ENCODE assay signal across 16 cellular contexts in the genomic region with DNA sequence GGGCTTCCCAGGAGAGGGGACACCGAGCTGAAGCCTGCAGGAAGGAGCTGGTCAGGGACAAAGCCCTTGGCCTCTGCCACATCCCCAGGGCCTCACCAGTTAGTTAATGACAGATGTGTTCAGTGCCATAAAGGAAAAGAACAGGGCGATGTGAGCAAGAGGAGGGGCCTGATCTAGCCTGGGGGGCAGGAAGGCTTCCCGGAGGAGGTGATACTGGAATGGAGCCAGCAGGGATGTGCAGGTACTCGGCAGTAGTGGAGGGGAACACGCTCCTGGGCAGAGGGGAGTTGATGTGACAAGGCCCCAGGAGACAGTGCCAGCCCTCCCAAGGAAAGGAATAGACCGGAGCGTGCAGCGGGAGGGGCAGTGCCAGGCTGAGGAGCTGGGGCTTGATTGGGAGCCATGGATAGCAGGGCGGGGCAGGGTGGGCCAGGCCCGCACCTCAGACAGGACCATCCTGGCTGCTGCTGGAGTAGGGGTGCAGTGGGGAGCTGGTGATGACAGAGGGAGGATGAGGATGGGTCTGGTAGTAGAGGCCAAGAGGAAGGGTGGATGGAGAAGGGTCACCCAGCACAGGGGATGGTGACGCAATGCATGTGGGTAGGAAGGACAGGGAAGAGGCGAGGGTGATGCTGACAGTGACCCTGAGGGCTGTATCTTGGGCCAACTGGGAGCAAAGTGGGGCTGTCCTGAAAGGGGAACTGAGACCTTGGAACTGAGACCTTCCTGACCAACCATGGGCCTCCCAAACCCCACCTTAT. TPM values are rescaled to one million over a fixed set of nuclear protein-coding genes. Genes with fewer than 3 reads are reported as not detected.
"Had no signal": no experiment of that assay in that cellular context is flagged by ENCODE, and none has a peak within 500 bp of the region (broad histone marks: within the 10 kb centered on the region; RNA-seq: fewer than 3 reads in every experiment).

No MANE protein-coding gene starts in this region.

- H3K4me3 Mint-ChIP-seq: activated B cell treated with CpG ODN at 0.5 μM for 24 hours; activated CD4-positive, alpha-beta T cell treated with anti-CD3 and anti-CD28 coated beads, Interleukin-2, amount 10 ng/mL, durations not matched to agents 24 days and 14 days; activated CD8-positive, alpha-beta T cell treated with anti-CD3 and anti-CD28 coated beads, Interleukin-2, amount 10 ng/mL, durations not matched to agents 7 days and 5 days; naive thymus-derived CD8-positive, alpha-beta T cell had no signal

- H3K4me3 ChIP-seq: breast epithelium, hepatocyte, left lung, thyroid gland, uterus had no signal

- H3K27me3 ChIP-seq: breast epithelium, hepatocyte, left lung, neutrophil, thyroid gland, uterus had no signal

- H3K4me2 ChIP-seq: hepatocyte had no signal

- H3K27me3 Mint-ChIP-seq: activated B cell treated with CpG ODN at 0.5 μM for 24 hours; activated CD4-positive, alpha-beta T cell treated with anti-CD3 and anti-CD28 coated beads, Interleukin-2, amount 10 ng/mL, durations not matched to agents 24 days and 14 days; naive thymus-derived CD8-positive, alpha-beta T cell had no signal

- H3K9ac ChIP-seq: parathyroid adenoma had no signal

- H3K27ac ChIP-seq: breast epithelium, hepatocyte, left lung, neutrophil, parathyroid adenoma, thyroid gland, uterus had no signal

- H2AFZ ChIP-seq: hepatocyte, parathyroid adenoma had no signal

- H3K9me3 ChIP-seq: breast epithelium, left lung, neutrophil, thyroid gland, uterus had no signal

- H3K36me3 ChIP-seq: breast epithelium, thyroid gland, uterus had no signal

- ATAC-seq: activated CD8-positive, alpha-beta T cell treated with anti-CD3 and anti-CD28 coated beads, Interleukin-2, amount 10 ng/mL, durations not matched to agents 7 days and 5 days; left lung; naive thymus-derived CD8-positive, alpha-beta T cell had no signal

- H3K9me3 Mint-ChIP-seq: activated B cell treated with CpG ODN at 0.5 μM for 24 hours; naive thymus-derived CD8-positive, alpha-beta T cell had no signal

- DNase-seq: activated B cell treated with CpG ODN at 0.5 μM for 24 hours; activated CD4-positive, alpha-beta T cell treated with anti-CD3 and anti-CD28 coated beads, Interleukin-2, amount 10 ng/mL, durations not matched to agents 24 days and 14 days; activated CD8-positive, alpha-beta T cell treated with anti-CD3 and anti-CD28 coated beads, Interleukin-2, amount 10 ng/mL, durations not matched to agents 7 days and 5 days; aorta; left lung; naive thymus-derived CD8-positive, alpha-beta T cell; stimulated activated CD4-positive, alpha-beta T cell treated with anti-CD3 and anti-CD28 coated beads, Interleukin-1b, Interleukin-23, amount 100 ng/mL, for 48 hours; T-helper 2 cell; thyroid gland; uterus had no signal

- H3K27ac Mint-ChIP-seq: activated B cell treated with CpG ODN at 0.5 μM for 24 hours; activated CD4-positive, alpha-beta T cell treated with anti-CD3 and anti-CD28 coated beads, Interleukin-2, amount 10 ng/mL, durations not matched to agents 24 days and 14 days; activated CD8-positive, alpha-beta T cell treated with anti-CD3 and anti-CD28 coated beads, Interleukin-2, amount 10 ng/mL, durations not matched to agents 7 days and 5 days had no signal

- FAIRE-seq: keratinocyte had no signal

- H3K4me1 ChIP-seq: breast epithelium, parathyroid adenoma, uterus had no signal

RNA-seq across cellular contexts. Expression of gene C19orf33, which starts 4.1 kb away (rescaled TPM):
- total RNA-seq: activated CD4-positive, alpha-beta T cell treated with anti-CD3 and anti-CD28 coated beads, Interleukin-2, amount 10 ng/mL, durations not matched to agents 24 days and 14 days; activated CD8-positive, alpha-beta T cell treated with anti-CD3 and anti-CD28 coated beads, Interleukin-2, amount 10 ng/mL, durations not matched to agents 7 days and 5 days; cerebellum had no signal
